14 cellular contexts compared by ENCODE assay signal in genomic region chr3:171775943-171776342, GRCh38. TPM values are rescaled to one million over a fixed set of nuclear protein-coding genes. Genes with fewer than 3 reads are reported as not detected.
"Had no signal": no experiment of that assay in that cellular context is flagged by ENCODE, and none has a peak within 500 bp of the region (broad histone marks: within the 10 kb centered on the region; RNA-seq: fewer than 3 reads in every experiment).

No MANE protein-coding gene starts in this region.

- H3K27ac ChIP-seq: gastrocnemius medialis, right atrium auricular region, upper lobe of left lung had no signal

- H3K9me3 ChIP-seq: gastrocnemius medialis, heart right ventricle, mucosa of descending colon, right atrium auricular region, upper lobe of left lung had no signal

- DNase-seq: activated CD4-positive, CD25-positive, alpha-beta regulatory T cell treated with anti-CD3 and anti-CD28 coated beads, Interleukin-2, amount 50 U/mL, for 72 hours; activated naive CD8-positive, alpha-beta T cell treated with anti-CD3 and anti-CD28 coated beads for 36 hours; erythroblast; gastrocnemius medialis; heart right ventricle; mucosa of descending colon; naive thymus-derived CD4-positive, alpha-beta T cell; stimulated activated CD4-positive, alpha-beta T cell treated with anti-CD3 and anti-CD28 coated beads, Interleukin-15, amount 100 ng/mL, for 24 hours; stimulated activated CD4-positive, alpha-beta T cell treated with anti-CD3 and anti-CD28 coated beads, Interleukin-4, amount 100 ng/mL, for 1 hour; stimulated activated naive B cell treated with anti-CD40 and anti-IgM and Interleukin-4, amounts not matched to agents 10 μg/mL and 1 μg/mL and 100 μg/mL, for 72 hours; T-cell; T1000 had no signal

- H3K4me3 ChIP-seq: gastrocnemius medialis, heart right ventricle, mucosa of descending colon, right atrium auricular region, upper lobe of left lung had no signal

- H3K36me3 ChIP-seq: gastrocnemius medialis, heart right ventricle, right atrium auricular region, upper lobe of left lung had no signal

- H3K27me3 ChIP-seq: gastrocnemius medialis, heart right ventricle, right atrium auricular region, upper lobe of left lung had no signal

RNA-seq across cellular contexts. Expression of gene PLD1, which starts 34.3 kb away (rescaled TPM):
- polyA plus RNA-seq: naive thymus-derived CD4-positive, alpha-beta T cell had no signal
